Comparison of ENCODE assay signal across 8 cellular contexts in the genomic region with DNA sequence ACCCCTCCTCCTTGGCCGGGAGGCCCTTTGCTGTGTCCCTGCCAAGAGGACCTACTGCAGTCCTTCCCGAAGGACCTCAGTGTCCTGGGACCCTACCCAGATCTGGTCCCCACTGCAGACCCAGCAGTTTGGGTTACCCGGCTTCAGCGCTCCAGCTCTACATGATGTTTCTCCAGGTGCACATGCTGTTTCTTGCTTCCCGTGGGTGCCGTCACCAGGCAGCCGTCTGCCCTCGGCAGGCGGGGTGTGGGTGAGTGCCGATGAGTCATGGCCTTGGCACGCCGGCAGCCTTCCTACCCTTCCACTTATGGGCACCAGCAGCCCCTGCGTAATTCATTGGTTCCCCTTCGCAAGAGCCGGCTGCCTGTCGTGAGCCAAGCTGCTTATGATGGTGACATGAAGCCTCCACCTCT.
A peak's percentile ranks its signal among the peaks of the same experiment; 100 is the strongest.
DNase-seq lines count a peak whose midpoint lies in the region; ATAC-seq and TF ChIP-seq lines count a peak whose summit lies in the region.
"Had no signal": no experiment of that assay in that cellular context is flagged by ENCODE, and none has a peak within 500 bp of the region (broad histone marks: within the 10 kb centered on the region; RNA-seq: fewer than 3 reads in every experiment).

No MANE protein-coding gene starts in this region.

- H3K4me1 Mint-ChIP-seq in CD4-positive, alpha-beta memory T cell = peaks cover 6 to 38% (median 14%) of the 10 kb centered on the region in 4 donors

- H3K4me3 ChIP-seq in adrenal gland = no peak overlapping the region
- peak overlapping the region; percentile 50 for H3K4me3 ChIP-seq in thoracic aorta
- H3K4me3 ChIP-seq in CD4-positive, alpha-beta memory T cell (ENCODE audit: low read length in 2 of 2) = no peak overlapping the region

- H3K36me3 Mint-ChIP-seq in CD4-positive, alpha-beta memory T cell = peaks cover 0 to 39% of the 10 kb centered on the region in 2 donors
- H3K36me3 Mint-ChIP-seq: naive B cell had no signal

- H3K9me3 Mint-ChIP-seq in CD4-positive, alpha-beta memory T cell = no peaks in the 10 kb centered on the region
- H3K9me3 Mint-ChIP-seq: naive B cell had no signal

- peak overlapping the region in 2 of 7 donors; percentile 52 to 70 for H3K27ac Mint-ChIP-seq in CD4-positive, alpha-beta memory T cell

- H3K9me3 ChIP-seq in adrenal gland (replicated peaks in 1 of 3) (no peaks in the 10 kb centered on the region), thoracic aorta (no peaks in the 10 kb centered on the region)
- no peaks in the 10 kb centered on the region for H3K9me3 ChIP-seq in CD4-positive, alpha-beta memory T cell (ENCODE audit: control insufficient read depth in 1 of 2, low read length in 2 of 2)

- peaks cover 0 to 23% of the 10 kb centered on the region in 2 donors for H3K36me3 ChIP-seq in adrenal gland (replicated peaks in 1 of 2)
- H3K36me3 ChIP-seq in thoracic aorta = peaks cover 36% of the 10 kb centered on the region
- peaks cover 45% of the 10 kb centered on the region for H3K36me3 ChIP-seq in CD4-positive, alpha-beta memory T cell (ENCODE audit: insufficient read depth, low read length)

- no peak for TF ChIP-seq POLR2A in adrenal gland (IDR thresholded peaks at IDR 0.05)

- no peaks in the 10 kb centered on the region for H3K27me3 Mint-ChIP-seq in CD4-positive, alpha-beta memory T cell
- H3K27me3 Mint-ChIP-seq: naive B cell had no signal

- TF ChIP-seq CTCF in adrenal gland (IDR thresholded peaks at IDR 0.05) (peak in 3 of 6 experiments; percentile 16 to 46 (median 31)), thoracic aorta (IDR thresholded peaks at IDR 0.05) (no peak)

- DNase-seq in HPDE6-E6E7 (ENCODE audit: extremely low spot score) = peak; percentile 91
- DNase-seq in adrenal gland = peak; percentile 82 to 94 (median 90)
- peak; percentile 61 for DNase-seq in iPS-NIHi11 (ENCODE audit: low spot score)
- peak; percentile 89 for DNase-seq in thoracic aorta (ENCODE audit: low spot score)
- no peak for DNase-seq in CD4-positive, alpha-beta memory T cell
- no peak for DNase-seq in stimulated activated naive CD8-positive, alpha-beta T cell treated with anti-CD3 and anti-CD28 coated beads, Interleukin-15, Interleukin-2, amounts not matched to agents 100 U/mL and 50 U/mL, for 24 hours

- peak; percentile 84 for ATAC-seq in thoracic aorta (ENCODE audit: insufficient number of reproducible peaks, low FRiP score, low read depth)
- no peak for ATAC-seq in stimulated activated naive CD8-positive, alpha-beta T cell treated with anti-CD3 and anti-CD28 coated beads, Interleukin-15, Interleukin-2, amounts not matched to agents 100 U/mL and 50 U/mL, for 24 hours
- no peak for ATAC-seq in activated CD4-positive, CD25-positive, alpha-beta regulatory T cell treated with anti-CD3 and anti-CD28 coated beads, Interleukin-2, amount 50 U/mL, for 24 hours

- H3K27me3 ChIP-seq in adrenal gland = no peaks in the 10 kb centered on the region
- no peaks in the 10 kb centered on the region for H3K27me3 ChIP-seq in thoracic aorta (replicated peaks; ENCODE audit: insufficient read depth)
- no peaks in the 10 kb centered on the region for H3K27me3 ChIP-seq in CD4-positive, alpha-beta memory T cell (ENCODE audit: insufficient read depth, low read length)

- peak overlapping the region in 2 of 5 donors; percentile 66 to 80 for H3K27ac ChIP-seq in adrenal gland
- peak overlapping the region; percentile 91 to 93 for H3K27ac ChIP-seq in thoracic aorta
- H3K27ac ChIP-seq in CD4-positive, alpha-beta memory T cell (ENCODE audit: low read depth, low read length) = no peak overlapping the region

- POLR2A ChIA-PET in CD4-positive, alpha-beta memory T cell (lab: Charles Lee; ENCODE audit: partially characterized antibody) = interaction anchor here (0.9 to 1.6 kb wide), 4 partner anchors 39 to 106 kb away, joined by 3 to 24 read pairs (median 4); a partner anchor contains a TSS

- intact Hi-C loops in adrenal gland (cut with DNase I) = loop anchor here (2.0 to 5.0 kb wide), 3 partner anchors 105 to 325 kb away; no protein-coding TSS in a partner anchor
- intact Hi-C loops in CD4-positive, alpha-beta memory T cell (cut with micrococcal nuclease) = loop anchor here (1.0 to 10.0 kb wide), 3 partner anchors 40 to 104 kb away; no protein-coding TSS in a partner anchor

- CTCF ChIA-PET in CD4-positive, alpha-beta memory T cell (lab: Charles Lee; ENCODE audit: partially characterized antibody) = interaction anchor here (0.6 to 16.7 kb wide), 26 partner anchors 8 to 325 kb away, joined by 3 to 423 read pairs (median 4); a partner anchor contains a TSS

- 21 to 39% (median 35%) methylated on average over 5 to 16 of the region's 16 CpGs for WGBS in adrenal gland, 4 donors

- H3K4me1 ChIP-seq in adrenal gland (replicated peaks in 1 of 2) (peaks cover 0 to 11% of the 10 kb centered on the region in 2 donors), thoracic aorta (ENCODE audit: control insufficient read depth in 1 of 2, low read depth in 2 of 2) (peaks cover 28 to 59% of the 10 kb centered on the region in 2 donors)
- H3K4me1 ChIP-seq in CD4-positive, alpha-beta memory T cell (ENCODE audit: insufficient read depth, low read length) = peaks cover 11% of the 10 kb centered on the region

- no peak overlapping the region for H3K4me3 Mint-ChIP-seq in CD4-positive, alpha-beta memory T cell

Comparison
In these comparisons a context has a peak if more than half of its experiments do, and no peak if none do; other contexts are left out.
1. DNase-seq: peak in HPDE6-E6E7 (single experiment), adrenal gland (7 of 7), iPS-NIHi11 (single experiment) and thoracic aorta (single experiment); none in CD4-positive, alpha-beta memory T cell (0 of 5) and stimulated activated naive CD8-positive, alpha-beta T cell treated with anti-CD3 and anti-CD28 coated beads, Interleukin-15, Interleukin-2, amounts not matched to agents 100 U/mL and 50 U/mL, for 24 hours (single experiment).